28 cellular contexts compared by ENCODE assay signal in genomic region chr15:95439812-95440380, GRCh38.
A peak's percentile ranks its signal among the peaks of the same experiment; 100 is the strongest.
DNase-seq lines count a peak whose midpoint lies in the region; ATAC-seq, FAIRE-seq and TF ChIP-seq lines count a peak whose summit lies in the region.
"Had no signal": no experiment of that assay in that cellular context is flagged by ENCODE, and none has a peak within 500 bp of the region (broad histone marks: within the 10 kb centered on the region; RNA-seq: fewer than 3 reads in every experiment).

No MANE protein-coding gene starts in this region.

- POLR2A ChIA-PET in K562 (lab: Yijun Ruan, JAX), result interaction anchor here (0.7 kb wide), 1 partner anchor 203 kb away, joined by 3 read pairs; no protein-coding TSS in a partner anchor

- FAIRE-seq in K562 (lab: Jason Lieb, UNC), result no peak
- FAIRE-seq: G401.6, urothelium cell line had no signal

- H3K27me3 ChIP-seq in heart left ventricle, result no peaks in the 10 kb centered on the region
- no peaks in the 10 kb centered on the region for H3K27me3 ChIP-seq in K562 (ENCODE audit: control insufficient read depth in 2 of 2, insufficient read depth in 2 of 2, low read length in 2 of 2)
- no peaks in the 10 kb centered on the region for H3K27me3 ChIP-seq in lung (ENCODE audit: control insufficient read depth, insufficient read depth)
- H3K27me3 ChIP-seq in testis, result no peaks in the 10 kb centered on the region
- H3K27me3 ChIP-seq: ascending aorta, gastroesophageal sphincter had no signal

- no peaks in the 10 kb centered on the region for H4K20me1 ChIP-seq in K562 (replicated peaks; ENCODE audit: control insufficient read depth, insufficient read depth, low read length)

- intact Hi-C loops in heart left ventricle (cut with DNase I), result no loop called here
- intact Hi-C loops in cardiac septum (cut with DNase I), result loop anchor here (5.0 kb wide), 1 partner anchor 113 kb away; no protein-coding TSS in a partner anchor
- intact Hi-C loops in K562 (cut with micrococcal nuclease), result no loop called here
- intact Hi-C loops in testis (cut with DNase I; ENCODE audit: low total_unique reads), result no loop called here

- peak overlapping the region in 10 of 12 donors; percentile 1 to 70 (median 34) for H3K27ac ChIP-seq in heart left ventricle
- H3K27ac ChIP-seq in K562 (ENCODE audit: extremely low read depth, low read depth, low read length), result no peak overlapping the region
- peak overlapping the region; percentile 40 to 77 for H3K27ac ChIP-seq in lung (ENCODE audit: low read depth in 1 of 2, low read length in 1 of 2)
- peak overlapping the region; percentile 37 to 60 for H3K27ac ChIP-seq in testis
- H3K27ac ChIP-seq: ascending aorta, VCaP had no signal

- CTCF ChIA-PET in K562 (lab: Yijun Ruan, JAX; ENCODE audit: low intra/inter-chr PET ratio), result no interaction called here

- H3K4me1 ChIP-seq in heart left ventricle (peaks cover 0 to 14% (median 0%) of the 10 kb centered on the region in 12 donors), K562 (replicated peaks in 1 of 2; ENCODE audit: control insufficient read depth in 2 of 2, insufficient read depth in 2 of 2, low read length in 2 of 2) (no peaks in the 10 kb centered on the region), lung (ENCODE audit: control insufficient read depth in 2 of 2, insufficient read depth in 2 of 2, low read length in 2 of 2) (peaks cover 0 to 2% of the 10 kb centered on the region in 2 donors), testis (peaks cover 27% of the 10 kb centered on the region)
- H3K4me1 ChIP-seq: ascending aorta had no signal

- no peaks in the 10 kb centered on the region for H3K9me1 ChIP-seq in K562 (ENCODE audit: control insufficient read depth, insufficient read depth, low read length)

- TF ChIP-seq RAD21 in K562 (CRISPR knock-in tag; conservative IDR thresholded peaks at IDR 0.05 in 1 of 2, IDR thresholded peaks at IDR 0.05 in 1 of 2), result no peak

- no peak for DNase-seq in heart left ventricle
- no peak for DNase-seq in cardiac septum (ENCODE audit: low spot score)
- no peak for DNase-seq in K562 (ENCODE audit: extremely low read depth in 1 of 4, low spot score in 3 of 4)
- no peak for DNase-seq in lung (ENCODE audit: low spot score)
- DNase-seq in testis, result no peak
- DNase-seq in activated CD4-positive, alpha-beta T cell treated with anti-CD3 and anti-CD28 coated beads, Interleukin-2, amount 50 U/mL, for 1 hour, result no peak
- DNase-seq: activated CD4-positive, alpha-beta T cell treated with anti-CD3 and anti-CD28 coated beads, Interleukin-2, amount 10 ng/mL, durations not matched to agents 7 days and 5 days; AML-193; CD4-positive, alpha-beta memory T cell; cerebellar nuclear complex; DMS153; islet precursor cell; mammary epithelial cell; NCI-H1105 treated with DMSO at 0.1 percent for 48 hours; NCI-H2029 treated with DMSO at 0.1 percent for 48 hours; NCI-H226; NCI-H774; nucleus accumbens; retina; stimulated activated CD8-positive, alpha-beta memory T cell treated with anti-CD3 and anti-CD28 coated beads, Interleukin-4, amount 100 ng/mL, for 48 hours had no signal

- no peak for TF ChIP-seq EP300 in K562 (IDR thresholded peaks at IDR 0.05; ENCODE audit: low read length)

- WGBS in heart left ventricle, 4 donors, result 71 to 82% (median 77%) methylated on average over 4 of the region's 4 CpGs
- 1% methylated on average over 4 of the region's 4 CpGs for WGBS in K562 (ENCODE audit: insufficient coverage, low coverage, missing lambda C conversion rate)
- 71 to 78% methylated on average over 4 of the region's 4 CpGs for whole genome bisulfite sequencing in lung, 2 donors
- 56 to 71% methylated on average over 4 of the region's 4 CpGs for WGBS in testis, 2 donors

- no TSS peak for BruUV-seq in K562 (replicated peaks; lab: Mats Ljungman, UMichigan)

- no peak overlapping the region for H3K4me2 ChIP-seq in K562 (ENCODE audit: insufficient read depth, low read length)

- TF ChIP-seq CTCF in heart left ventricle (IDR thresholded peaks at IDR 0.05) (no peak), K562 (IDR thresholded peaks at IDR 0.05 in 2 of 3, conservative IDR thresholded peaks at IDR 0.05 in 1 of 3; ENCODE audit: insufficient read depth in 2 of 3, low read depth in 1 of 3, low read length in 3 of 3) (no peak), lung (IDR thresholded peaks at IDR 0.05; ENCODE audit: control extremely low read depth, extremely low read depth) (no peak), testis (IDR thresholded peaks at IDR 0.05) (no peak)

- ATAC-seq in heart left ventricle (no peak), K562 (no peak), lung (ENCODE audit: insufficient read depth, low FRiP score) (no peak), HG03432 (IDR thresholded peaks at IDR 0.05; ENCODE audit: unreplicated experiment) (no peak), HG02840 (IDR thresholded peaks at IDR 0.05; ENCODE audit: low FRiP score, unreplicated experiment) (no peak)
- ATAC-seq: gastroesophageal sphincter, SK-N-SH treated with all-trans-retinoic acid at 6 μM for 48 hours had no signal

- TF ChIP-seq POLR2A in heart left ventricle (IDR thresholded peaks at IDR 0.05) (no peak), K562 (conservative IDR thresholded peaks at IDR 0.05) (no peak), testis (IDR thresholded peaks at IDR 0.05) (no peak)

- H3K36me3 ChIP-seq in heart left ventricle (no peaks in the 10 kb centered on the region), K562 (ENCODE audit: control insufficient read depth, insufficient read depth, low read length) (no peaks in the 10 kb centered on the region), lung (ENCODE audit: control insufficient read depth in 2 of 2, insufficient read depth in 2 of 2, low read length in 2 of 2) (no peaks in the 10 kb centered on the region), testis (ENCODE audit: low read depth, missing control alignments) (no peaks in the 10 kb centered on the region)
- H3K36me3 ChIP-seq: ascending aorta, gastroesophageal sphincter had no signal

- in situ Hi-C loops in K562 (cut with MboI), result no loop called here

- H3K79me2 ChIP-seq in K562 (ENCODE audit: control insufficient read depth, insufficient read depth, low read length), result no peaks in the 10 kb centered on the region

- no peak overlapping the region for H2AFZ ChIP-seq in K562 (ENCODE audit: low read depth, low read length)

- no peak overlapping the region for H3K9ac ChIP-seq in K562 (ENCODE audit: insufficient read depth in 1 of 2, low read depth in 2 of 2, low read length in 2 of 2)

- H3K4me3 ChIP-seq in heart left ventricle (no peak overlapping the region), K562 (no peak overlapping the region), lung (no peak overlapping the region), testis (no peak overlapping the region)
- H3K4me3 ChIP-seq: ascending aorta, gastroesophageal sphincter had no signal

- H3K9me3 ChIP-seq in heart left ventricle, result no peaks in the 10 kb centered on the region
- H3K9me3 ChIP-seq in K562 (replicated peaks; ENCODE audit: control insufficient read depth, insufficient read depth, low read depth, low read length), result no peaks in the 10 kb centered on the region
- no peaks in the 10 kb centered on the region for H3K9me3 ChIP-seq in lung (ENCODE audit: control insufficient read depth in 2 of 2, insufficient read depth in 1 of 2, low read length in 1 of 2)
- H3K9me3 ChIP-seq in testis, result no peaks in the 10 kb centered on the region
- H3K9me3 ChIP-seq: ascending aorta, gastroesophageal sphincter had no signal

TF ChIP-seq in K562, 482 proteins besides CTCF, POLR2A, EP300 and RAD21:
- TF ChIP-seq ATF1 (CRISPR knock-in tag; IDR thresholded peaks at IDR 0.05) (no peak), ATF1 (tag; IDR thresholded peaks at IDR 0.05) (peak; percentile 30; the same call in 1 of the 2 replicates), ATF7 (IDR thresholded peaks at IDR 0.05) (peak; percentile 45; the same call in 1 of the 2 replicates), ZNF551 (CRISPR knock-in tag; IDR thresholded peaks at IDR 0.05) (no peak), OTX1 (CRISPR knock-in tag; IDR thresholded peaks at IDR 0.05) (no peak), SMC3 (conservative IDR thresholded peaks at IDR 0.05; ENCODE audit: insufficient read depth, low read depth, low read length) (no peak), RBBP5 (IDR thresholded peaks at IDR 0.05; ENCODE audit: borderline replicate concordance, insufficient read depth, low read length, poor library complexity, severe bottlenecking) (no peak), ZNF830 (CRISPR knock-in tag; IDR thresholded peaks at IDR 0.05) (no peak), ATF3 (IDR thresholded peaks at IDR 0.05) (peak; percentile 65), ATF3 (CRISPR knock-in tag; conservative IDR thresholded peaks at IDR 0.05) (no peak)
TF ChIP-seq in K562: peak in this region for 3.
